13 cellular contexts compared by ENCODE assay signal in genomic region chr2:38113999-38114708, GRCh38. TPM values are rescaled to one million over a fixed set of nuclear protein-coding genes. Genes with fewer than 3 reads are reported as not detected.
A peak's percentile ranks its signal among the peaks of the same experiment; 100 is the strongest.
DNase-seq lines count a peak whose midpoint lies in the region; ATAC-seq and TF ChIP-seq lines count a peak whose summit lies in the region.
"Had no signal": no experiment of that assay in that cellular context is flagged by ENCODE, and none has a peak within 500 bp of the region (broad histone marks: within the 10 kb centered on the region; RNA-seq: fewer than 3 reads in every experiment).

No MANE protein-coding gene starts in this region.

- H3K4me1 Mint-ChIP-seq in nephron, result peaks cover 49% of the 10 kb centered on the region
- H3K4me1 Mint-ChIP-seq: activated naive CD8-positive, alpha-beta T cell treated with anti-CD3 and anti-CD28 coated beads, Interleukin-2, amount 50 U/mL, for 24 hours had no signal

- peaks cover 9% of the 10 kb centered on the region for H3K36me3 Mint-ChIP-seq in nephron (ENCODE audit: low read depth)

- no peaks in the 10 kb centered on the region for H3K27me3 Mint-ChIP-seq in nephron (ENCODE audit: low read depth)

- H3K9ac ChIP-seq in fibroblast of lung (ENCODE audit: insufficient read depth, low read length), result no peak overlapping the region
- H3K9ac ChIP-seq: neural progenitor cell had no signal

- no peak for ATAC-seq in Panc1
- no peak for ATAC-seq in GM21576 (IDR thresholded peaks at IDR 0.05; ENCODE audit: unreplicated experiment)
- ATAC-seq: activated naive CD8-positive, alpha-beta T cell treated with anti-CD3 and anti-CD28 coated beads, Interleukin-2, amount 50 U/mL, for 24 hours had no signal

- no TSS peak for BruUV-seq in Panc1 (replicated peaks; lab: Mats Ljungman, UMichigan)

- H3K4me2 ChIP-seq in fibroblast of lung (ENCODE audit: extremely low read depth, insufficient read depth, low read length), result no peak overlapping the region
- H3K4me2 ChIP-seq: neural progenitor cell had no signal

- no peak overlapping the region for H3K4me3 ChIP-seq in Panc1 (ENCODE audit: low read depth in 2 of 2, low read length in 2 of 2)
- H3K4me3 ChIP-seq in fibroblast of lung (replicated peaks in 1 of 4; ENCODE audit: control extremely low read depth in 1 of 4, insufficient read depth in 1 of 4, low read depth in 3 of 4, low read length in 4 of 4), result no peak overlapping the region
- H3K4me3 ChIP-seq: neural progenitor cell, stomach had no signal

- TF ChIP-seq CTCF in Panc1 (IDR thresholded peaks at IDR 0.05) (no peak), fibroblast of lung (conservative IDR thresholded peaks at IDR 0.05 in 1 of 2, IDR thresholded peaks at IDR 0.05 in 1 of 2; ENCODE audit: low read depth in 1 of 2, low read length in 2 of 2) (no peak), nephron (IDR thresholded peaks at IDR 0.05; ENCODE audit: unreplicated experiment in 3 of 3) (no peak)

- H2AFZ ChIP-seq in fibroblast of lung (ENCODE audit: low read length), result no peak overlapping the region
- H2AFZ ChIP-seq: neural progenitor cell had no signal

- DNase-seq in CD1c-positive myeloid dendritic cell (ENCODE audit: extremely low spot score) (peak; percentile 84), Panc1 (ENCODE audit: low read depth, low spot score) (no peak), fibroblast of lung (ENCODE audit: low read depth in 2 of 2) (peak; percentile 78 to 84), GM19238 (ENCODE audit: insufficient read length, low spot score) (no peak), DMS153 treated with DMSO at 0.1 percent for 48 hours (lab: John Stamatoyannopoulos, UW; ENCODE audit: unreplicated experiment) (no peak)
- DNase-seq in activated CD4-positive, CD25-positive, alpha-beta regulatory T cell treated with anti-CD3 and anti-CD28 coated beads, Interleukin-2, amount 50 U/mL, for 72 hours, result no peak
- DNase-seq: activated naive CD8-positive, alpha-beta T cell treated with anti-CD3 and anti-CD28 coated beads, Interleukin-2, amount 50 U/mL, for 24 hours; NCI-H1436 treated with DMSO at 0.1 percent for 48 hours; stomach had no signal

- H3K9me3 ChIP-seq in Panc1 (ENCODE audit: control insufficient read depth, insufficient read depth, low read depth, low read length), result no peaks in the 10 kb centered on the region
- no peaks in the 10 kb centered on the region for H3K9me3 ChIP-seq in fibroblast of lung (ENCODE audit: control insufficient read depth, insufficient read depth, low read depth, low read length)
- H3K9me3 ChIP-seq: stomach had no signal

- POLR2A ChIA-PET in Panc1 (lab: Charles Lee), result no interaction called here

- no peak overlapping the region for H3K4me3 Mint-ChIP-seq in nephron
- H3K4me3 Mint-ChIP-seq: activated naive CD8-positive, alpha-beta T cell treated with anti-CD3 and anti-CD28 coated beads, Interleukin-2, amount 50 U/mL, for 24 hours; neural progenitor cell; T-helper 2 cell treated with Interferon-gamma antibody and Interleukin-4, amounts not matched to agents 5 μg/mL and 100 μg/mL, for 36 hours had no signal

- H3K27ac ChIP-seq in Panc1 (ENCODE audit: low read length) (peak overlapping the region; percentile 65), fibroblast of lung (ENCODE audit: insufficient read depth, low read length) (no peak overlapping the region)
- H3K27ac ChIP-seq: neural progenitor cell, stomach had no signal

- H3K27ac Mint-ChIP-seq in nephron, result peak overlapping the region; percentile 90 to 94 (median 93)
- H3K27ac Mint-ChIP-seq: activated naive CD8-positive, alpha-beta T cell treated with anti-CD3 and anti-CD28 coated beads, Interleukin-2, amount 50 U/mL, for 24 hours; neural progenitor cell; T-helper 2 cell treated with Interferon-gamma antibody and Interleukin-4, amounts not matched to agents 5 μg/mL and 100 μg/mL, for 36 hours had no signal

- no peaks in the 10 kb centered on the region for H4K20me1 ChIP-seq in fibroblast of lung (ENCODE audit: control insufficient read depth, extremely low read depth, insufficient read depth, low read length)

- H3K27me3 ChIP-seq in Panc1 (ENCODE audit: control insufficient read depth, insufficient read depth, low read length) (no peaks in the 10 kb centered on the region), fibroblast of lung (ENCODE audit: control insufficient read depth, insufficient read depth, low read length) (no peaks in the 10 kb centered on the region)
- H3K27me3 ChIP-seq: neural progenitor cell, stomach had no signal

- H3K79me2 ChIP-seq in fibroblast of lung (ENCODE audit: control insufficient read depth, insufficient read depth, low read length), result no peaks in the 10 kb centered on the region

- H3K36me3 ChIP-seq in Panc1 (ENCODE audit: control insufficient read depth, insufficient read depth, low read length), result no peaks in the 10 kb centered on the region
- no peaks in the 10 kb centered on the region for H3K36me3 ChIP-seq in fibroblast of lung (ENCODE audit: control insufficient read depth, insufficient read depth, low read length)
- H3K36me3 ChIP-seq: neural progenitor cell, stomach had no signal

- H3K9me3 Mint-ChIP-seq in nephron, result peaks cover 14% of the 10 kb centered on the region

- intact Hi-C loops in Panc1 (cut with micrococcal nuclease; ENCODE audit: unreplicated experiment), result loop anchor here (2.0 kb wide), 3 partner anchors 37 to 161 kb away; partner anchors contain the start of gene CYP1B1

- CTCF ChIA-PET in Panc1 (lab: Charles Lee), result interaction anchor here (0.6 to 1.3 kb wide), 2 partner anchors 160 to 474 kb away, joined by 4 to 8 read pairs; no protein-coding TSS in a partner anchor

- in situ Hi-C loops in Panc1 (cut with HindIII; ENCODE audit: low pct_unique_long_range_greater_than_20kb, low sequenced_read_pairs), result no loop called here

- H3K4me1 ChIP-seq in Panc1 (ENCODE audit: control insufficient read depth, insufficient read depth, low read length) (peaks cover 27% of the 10 kb centered on the region), fibroblast of lung (ENCODE audit: control insufficient read depth, extremely low read depth, insufficient read depth, low read length) (peaks cover 9% of the 10 kb centered on the region)
- H3K4me1 ChIP-seq: neural progenitor cell had no signal

RNA-seq across cellular contexts. Expression of gene CYP1B1, which starts 38.2 kb away (rescaled TPM):
- 86.7 TPM for total RNA-seq in Panc1 (2021; ENCODE audit: unreplicated experiment)
- 142 TPM for polyA plus RNA-seq in Panc1 (2012; ENCODE audit: insufficient read length)
- 94.1 and 97.3 TPM in 2 replicates for total RNA-seq in fibroblast of lung
- polyA plus RNA-seq in fibroblast of lung, result 26.1 and 43.2 TPM in 2 replicates
- polyA plus RNA-seq in fibroblast of lung (2012), result 35.8 and 57.1 TPM in 2 replicates
- 147 and 148 TPM in 2 replicates for polyA minus RNA-seq in fibroblast of lung (ENCODE audit: low replicate concordance)

Comparison
In these comparisons a context has a peak if more than half of its experiments do, and no peak if none do; other contexts are left out.
1. DNase-seq: peak in CD1c-positive myeloid dendritic cell (single experiment) and fibroblast of lung (2 of 2); none in Panc1 (single experiment), GM19238 (single experiment), DMS153 treated with DMSO at 0.1 percent for 48 hours (single experiment) and activated CD4-positive, CD25-positive, alpha-beta regulatory T cell treated with anti-CD3 and anti-CD28 coated beads, Interleukin-2, amount 50 U/mL, for 72 hours (single experiment).